10 cellular contexts compared by ENCODE assay signal in genomic region chr7:10637991-10638390, GRCh38.
"Had no signal": no experiment of that assay in that cellular context is flagged by ENCODE, and none has a peak within 500 bp of the region (broad histone marks: within the 10 kb centered on the region; RNA-seq: fewer than 3 reads in every experiment).

No MANE protein-coding gene starts in this region.

- H3K9ac ChIP-seq: KMS-11 had no signal

- H2AFZ ChIP-seq: GM23338 had no signal

- H3K4me2 ChIP-seq: GM23338, KMS-11 had no signal

- H3K4me3 ChIP-seq: GM23338 had no signal

- ATAC-seq: GM23338 had no signal

- H3K27ac ChIP-seq: HL-60, KMS-11 had no signal

- FAIRE-seq: H1, H54 had no signal

- DNase-seq: H9, HCEC 1CT, HFFc6, IMR-90, KBM-7 had no signal
